ENCODE assay signal across 1 cellular context in the genomic region with DNA sequence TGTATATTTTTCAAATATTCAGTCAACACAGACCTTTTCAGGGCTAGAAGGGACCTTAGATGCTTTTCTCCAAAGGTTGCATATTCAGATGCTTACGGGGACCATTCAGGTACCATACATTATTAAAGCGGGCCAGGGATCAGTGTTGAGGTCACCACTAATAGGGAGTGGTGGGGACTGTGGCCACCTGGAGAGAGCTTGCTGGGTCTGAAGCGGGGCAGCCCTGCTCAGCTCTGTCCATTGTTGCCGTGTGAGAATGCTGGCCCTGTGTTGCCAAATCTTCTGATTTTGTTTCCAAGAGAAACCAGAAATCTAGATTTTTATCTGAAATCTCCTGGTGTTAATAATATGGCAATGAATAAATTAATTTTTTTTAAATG.
TF ChIP-seq lines count a peak whose summit lies in the region.

No MANE protein-coding gene starts in this region.

TF ChIP-seq in A549, 52 proteins besides CTCF, POLR2A, EP300 and RAD21:
- TF ChIP-seq, protein P1, sequence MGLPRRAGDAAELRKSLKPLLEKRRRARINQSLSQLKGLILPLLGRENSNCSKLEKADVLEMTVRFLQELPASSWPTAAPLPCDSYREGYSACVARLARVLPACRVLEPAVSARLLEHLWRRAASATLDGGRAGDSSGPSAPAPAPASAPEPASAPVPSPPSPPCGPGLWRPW (IDR thresholded peaks at IDR 0.05): no peak
- TF ChIP-seq FOSB (CRISPR knock-in tag; IDR thresholded peaks at IDR 0.05) (no peak), RCOR1 (IDR thresholded peaks at IDR 0.05; ENCODE audit: low read depth, low read length) (no peak), CBX2 (IDR thresholded peaks at IDR 0.05; ENCODE audit: borderline replicate concordance, low read depth) (no peak), FOSL2 (IDR thresholded peaks at IDR 0.05) (no peak), FOSL2 (CRISPR knock-in tag; IDR thresholded peaks at IDR 0.05) (no peak)
TF ChIP-seq in A549: peak in this region for 0.
